36 cellular contexts compared by ENCODE assay signal in genomic region chr6:116793224-116793623, GRCh38. TPM values are rescaled to one million over a fixed set of nuclear protein-coding genes. Genes with fewer than 3 reads are reported as not detected.
DNase-seq lines count a peak whose midpoint lies in the region; ATAC-seq and TF ChIP-seq lines count a peak whose summit lies in the region.
"Had no signal": no experiment of that assay in that cellular context is flagged by ENCODE, and none has a peak within 500 bp of the region (broad histone marks: within the 10 kb centered on the region; RNA-seq: fewer than 3 reads in every experiment).

No MANE protein-coding gene starts in this region.

- no peaks in the 10 kb centered on the region for H3K36me3 ChIP-seq in HEK293 (ENCODE audit: control insufficient read depth in 2 of 2, insufficient read depth in 1 of 2, low read length in 2 of 2)
- no peaks in the 10 kb centered on the region for H3K36me3 ChIP-seq in parathyroid adenoma (ENCODE audit: control insufficient read depth, insufficient read depth, low read length)
- no peaks in the 10 kb centered on the region for H3K36me3 ChIP-seq in CD8-positive, alpha-beta T cell (ENCODE audit: insufficient read depth, low read length)
- H3K36me3 ChIP-seq in breast epithelium: no peaks in the 10 kb centered on the region
- H3K36me3 ChIP-seq: BE2C; BLaER1; BLaER1 treated with 17β-estradiol and CSF1 and Interleukin-3, amounts not matched to agents 10 nM and 100 nM had no signal

- H3K9me3 ChIP-seq in HEK293 (ENCODE audit: control insufficient read depth, insufficient read depth, low read depth, low read length) (no peaks in the 10 kb centered on the region), parathyroid adenoma (ENCODE audit: control insufficient read depth, low read length) (no peaks in the 10 kb centered on the region), breast epithelium (no peaks in the 10 kb centered on the region)
- H3K9me3 ChIP-seq in CD8-positive, alpha-beta T cell (ENCODE audit: low read length): no peaks in the 10 kb centered on the region
- H3K9me3 ChIP-seq: A549; BE2C; BLaER1; BLaER1 treated with 17β-estradiol and CSF1 and Interleukin-3, amounts not matched to agents 10 nM and 100 nM had no signal

- POLR2A ChIA-PET in HEK293 (lab: Yijun Ruan, JAX): no interaction called here
- POLR2A ChIA-PET in CD8-positive, alpha-beta T cell (lab: Charles Lee): no interaction called here

- intact Hi-C loops in CD8-positive, alpha-beta T cell (cut with DNase I, micrococcal nuclease): no loop called here
- intact Hi-C loops in breast epithelium (cut with DNase I; ENCODE audit: low total_unique reads): no loop called here

- CTCF ChIA-PET in HEK293 (lab: Yijun Ruan, JAX): interaction anchor here (0.8 to 0.9 kb wide), 2 partner anchors 53 to 526 kb away, joined by 3 to 4 read pairs; no protein-coding TSS in a partner anchor
- CTCF ChIA-PET in CD8-positive, alpha-beta T cell (lab: Charles Lee): no interaction called here

- TF ChIP-seq CTCF in HEK293 (tag by site-specific recombination; IDR thresholded peaks at IDR 0.05) (no peak), VCaP (conservative IDR thresholded peaks at IDR 0.05) (no peak), parathyroid adenoma (IDR thresholded peaks at IDR 0.05) (no peak), breast epithelium (IDR thresholded peaks at IDR 0.05) (no peak)
- TF ChIP-seq CTCF in CD8-positive, alpha-beta T cell (IDR thresholded peaks at IDR 0.05): no peak

- TF ChIP-seq POLR2A in breast epithelium (IDR thresholded peaks at IDR 0.05): no peak

- no peak overlapping the region for H3K4me3 Mint-ChIP-seq in CD8-positive, alpha-beta T cell
- H3K4me3 Mint-ChIP-seq: B cell; CD14-positive monocyte; CD4-positive, alpha-beta memory T cell; CD4-positive, alpha-beta T cell; CD4-positive, CD25-positive, alpha-beta regulatory T cell; CD8-positive, alpha-beta memory T cell had no signal

- no peaks in the 10 kb centered on the region for H3K79me2 ChIP-seq in parathyroid adenoma

- H3K4me1 ChIP-seq in HEK293 (ENCODE audit: control insufficient read depth, insufficient read depth, low read length) (no peaks in the 10 kb centered on the region), parathyroid adenoma (no peaks in the 10 kb centered on the region), breast epithelium (no peaks in the 10 kb centered on the region)
- no peaks in the 10 kb centered on the region for H3K4me1 ChIP-seq in CD8-positive, alpha-beta T cell (ENCODE audit: insufficient read depth, low read length)
- H3K4me1 ChIP-seq: A549; BE2C; BLaER1; BLaER1 treated with 17β-estradiol and CSF1 and Interleukin-3, amounts not matched to agents 10 nM and 100 nM; Caco-2 had no signal

- H3K9ac ChIP-seq in parathyroid adenoma: no peak overlapping the region
- H3K9ac ChIP-seq: BLaER1; BLaER1 treated with 17β-estradiol and CSF1 and Interleukin-3, amounts not matched to agents 10 nM and 100 nM had no signal

- H3K27ac Mint-ChIP-seq in CD8-positive, alpha-beta T cell: no peak overlapping the region
- H3K27ac Mint-ChIP-seq: B cell; CD14-positive monocyte; CD4-positive, alpha-beta memory T cell; CD4-positive, alpha-beta T cell; CD4-positive, CD25-positive, alpha-beta regulatory T cell; CD8-positive, alpha-beta memory T cell had no signal

- H3K27me3 ChIP-seq in parathyroid adenoma (ENCODE audit: control insufficient read depth, insufficient read depth, low read length): no peaks in the 10 kb centered on the region
- no peaks in the 10 kb centered on the region for H3K27me3 ChIP-seq in CD8-positive, alpha-beta T cell (ENCODE audit: insufficient read depth, low read length)
- H3K27me3 ChIP-seq in breast epithelium: no peaks in the 10 kb centered on the region
- H3K27me3 ChIP-seq: BLaER1; BLaER1 treated with 17β-estradiol and CSF1 and Interleukin-3, amounts not matched to agents 10 nM and 100 nM had no signal

- no peaks in the 10 kb centered on the region for H3K4me1 Mint-ChIP-seq in CD8-positive, alpha-beta T cell (ENCODE audit: low read depth)
- H3K4me1 Mint-ChIP-seq: B cell; CD14-positive monocyte; CD4-positive, alpha-beta memory T cell; CD8-positive, alpha-beta memory T cell had no signal

- H3K9me3 Mint-ChIP-seq in CD8-positive, alpha-beta T cell: no peaks in the 10 kb centered on the region
- H3K9me3 Mint-ChIP-seq: CD14-positive monocyte; CD4-positive, alpha-beta memory T cell; CD4-positive, alpha-beta T cell; CD8-positive, alpha-beta memory T cell had no signal

- ATAC-seq in CD8-positive, alpha-beta T cell: no peak
- ATAC-seq: A549 had no signal

- DNase-seq in NCI-H526 treated with DMSO at 0.1 percent for 48 hours (lab: John Stamatoyannopoulos, UW) (peak; percentile 57), NCI-H526 (lab: John Stamatoyannopoulos, UW) (no peak), breast epithelium (ENCODE audit: low spot score in 2 of 2) (no peak), NOMO-1 (lab: John Stamatoyannopoulos, UW; ENCODE audit: unreplicated experiment in 2 of 2) (no peak)
- DNase-seq in CD8-positive, alpha-beta T cell: no peak
- DNase-seq: 8988T; ACHN; AML-193; BE2C; C1 segment of cervical spinal cord; Caco-2; Calu3; CD4-positive, alpha-beta memory T cell; CD4-positive, alpha-beta T cell; CD4-positive, CD25-positive, alpha-beta regulatory T cell; CD8-positive, alpha-beta memory T cell; COR-L47; DMS 273 treated with DMSO at 0.1 percent for 48 hours; DMS153; DMS79; DMS79 treated with DMSO at 0.1 percent for 48 hours; DND-41; EL had no signal

- no peak overlapping the region for H3K4me2 ChIP-seq in parathyroid adenoma (ENCODE audit: low read length)
- H3K4me2 ChIP-seq: A549; BLaER1; BLaER1 treated with 17β-estradiol and CSF1 and Interleukin-3, amounts not matched to agents 10 nM and 100 nM had no signal

- no peaks in the 10 kb centered on the region for H3K36me3 Mint-ChIP-seq in CD8-positive, alpha-beta T cell
- H3K36me3 Mint-ChIP-seq: CD14-positive monocyte; CD4-positive, alpha-beta memory T cell; CD4-positive, CD25-positive, alpha-beta regulatory T cell; CD8-positive, alpha-beta memory T cell had no signal

- H3K27ac ChIP-seq in HEK293 (ENCODE audit: extremely low read depth, low read depth, low read length): no peak overlapping the region
- H3K27ac ChIP-seq in VCaP: peak overlapping the region; percentile 54
- no peak overlapping the region for H3K27ac ChIP-seq in parathyroid adenoma
- H3K27ac ChIP-seq in CD8-positive, alpha-beta T cell (ENCODE audit: low read depth, low read length): no peak overlapping the region
- no peak overlapping the region for H3K27ac ChIP-seq in breast epithelium
- H3K27ac ChIP-seq: 22Rv1; A549; BLaER1; BLaER1 treated with 17β-estradiol and CSF1 and Interleukin-3, amounts not matched to agents 10 nM and 100 nM; C4-2B had no signal

- H3K4me3 ChIP-seq in HEK293 (ENCODE audit: low read depth, low read length) (no peak overlapping the region), parathyroid adenoma (ENCODE audit: low read depth, low read length) (no peak overlapping the region), breast epithelium (no peak overlapping the region)
- H3K4me3 ChIP-seq in CD8-positive, alpha-beta T cell (ENCODE audit: low read depth, low read length): no peak overlapping the region
- H3K4me3 ChIP-seq: A549; BLaER1; BLaER1 treated with 17β-estradiol and CSF1 and Interleukin-3, amounts not matched to agents 10 nM and 100 nM had no signal

- peaks cover 10% of the 10 kb centered on the region for H3K27me3 Mint-ChIP-seq in CD8-positive, alpha-beta T cell (ENCODE audit: low read depth)

- peak overlapping the region; percentile 1 for H2AFZ ChIP-seq in parathyroid adenoma

TF ChIP-seq in HEK293, 187 proteins besides CTCF, POLR2A, EP300 and RAD21:
- TF ChIP-seq SP7 (tag by site-specific recombination; IDR thresholded peaks at IDR 0.05) (no peak), PRDM1 (tag by site-specific recombination; IDR thresholded peaks at IDR 0.05) (peak; percentile 93), ZNF629 (tag by site-specific recombination; IDR thresholded peaks at IDR 0.05) (no peak)

RNA-seq across cellular contexts. Expression of gene FAM162B, which starts 27.7 kb away (rescaled TPM):
- total RNA-seq in CD8-positive, alpha-beta T cell: not detected
- total RNA-seq in breast epithelium: 10 to 100 TPM in 1 of 3 donors, 1 to 10 TPM in 2; 3.7 to 11.8 (median 6.9) TPM
- total RNA-seq: A172; B cell; Caco-2; Calu3; CD4-positive, alpha-beta memory T cell; CD4-positive, alpha-beta T cell; CD4-positive, CD25-positive, alpha-beta regulatory T cell; CD8-positive, alpha-beta memory T cell had no signal

RNA-seq across cellular contexts. Expression of gene GPRC6A, which starts 35.7 kb away (rescaled TPM):
- not detected for total RNA-seq in CD8-positive, alpha-beta T cell
- total RNA-seq in breast epithelium: not detected
- total RNA-seq: A172; A673; B cell; Calu3; CD4-positive, alpha-beta memory T cell; CD4-positive, alpha-beta T cell; CD4-positive, CD25-positive, alpha-beta regulatory T cell; CD8-positive, alpha-beta memory T cell; Daoy had no signal

Comparison
In these comparisons a context has a peak if more than half of its experiments do, and no peak if none do; other contexts are left out.
1. RNA of gene FAM162B, which starts 27.7 kb away (total RNA-seq): 3.7 to 11.8 TPM in breast epithelium; not detected in CD8-positive, alpha-beta T cell; every median in the first group is over 4 times any median in the second.